In the genomic region with DNA sequence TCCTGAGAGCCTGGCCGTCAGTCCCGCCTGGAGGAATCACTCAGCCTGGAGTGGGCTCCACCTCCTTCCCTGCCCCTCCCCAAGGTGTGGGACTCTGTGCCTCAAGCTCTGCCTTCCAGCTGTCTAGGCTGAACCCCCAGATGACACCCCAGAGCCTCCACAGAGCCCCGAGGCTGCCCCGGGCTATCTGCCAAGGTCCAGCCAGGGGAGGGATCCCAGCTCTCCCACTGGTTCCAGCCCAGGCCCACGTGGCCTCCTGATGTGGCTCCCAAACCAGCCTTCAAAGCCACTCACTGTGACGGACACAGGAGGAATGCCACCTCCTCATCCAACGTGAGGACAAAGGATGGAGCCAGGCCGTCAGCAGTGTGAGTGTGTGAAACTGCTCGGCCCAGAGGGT, we compare ENCODE assay signal across 22 cellular contexts. TPM values are rescaled to one million over a fixed set of nuclear protein-coding genes. Genes with fewer than 3 reads are reported as not detected.
DNase-seq lines count a peak whose midpoint lies in the region; ATAC-seq, FAIRE-seq and TF ChIP-seq lines count a peak whose summit lies in the region.
"Had no signal": no experiment of that assay in that cellular context is flagged by ENCODE, and none has a peak within 500 bp of the region (broad histone marks: within the 10 kb centered on the region; RNA-seq: fewer than 3 reads in every experiment).

No MANE protein-coding gene starts in this region.

- H3K9me3 ChIP-seq in kidney (ENCODE audit: control insufficient read depth in 1 of 2, low read length in 2 of 2) = no peaks in the 10 kb centered on the region
- no peaks in the 10 kb centered on the region for H3K9me3 ChIP-seq in vagina
- H3K9me3 ChIP-seq in ascending aorta = no peaks in the 10 kb centered on the region

- H3K4me3 ChIP-seq in kidney (ENCODE audit: low read length in 2 of 2) (no peak overlapping the region), vagina (no peak overlapping the region), ascending aorta (no peak overlapping the region)
- H3K4me3 ChIP-seq: GM23248 had no signal

- ATAC-seq in Right ventricle myocardium superior (ENCODE audit: poor library complexity) (no peak), left cardiac atrium (no peak), HG03565 (IDR thresholded peaks at IDR 0.05; ENCODE audit: unreplicated experiment) (no peak)
- ATAC-seq: CD8-positive, alpha-beta T cell had no signal

- no peak overlapping the region for H3K9ac ChIP-seq in kidney (ENCODE audit: low read length in 2 of 2)
- H3K9ac ChIP-seq: GM23248 had no signal

- H3K27me3 ChIP-seq in vagina = no peaks in the 10 kb centered on the region
- no peaks in the 10 kb centered on the region for H3K27me3 ChIP-seq in ascending aorta

- DNase-seq in Right ventricle myocardium superior (peak; percentile 25), left cardiac atrium (no peak), kidney (peak; percentile 46), vagina (ENCODE audit: extremely low spot score in 2 of 2) (no peak), ascending aorta (ENCODE audit: low spot score in 2 of 2) (no peak)
- DNase-seq: CD8-positive, alpha-beta T cell; COR-L47; DMS153; DMS79 treated with DMSO at 0.1 percent for 48 hours; EL; GM23248; H7 had no signal

- FAIRE-seq in kidney (lab: Jason Lieb, UNC) = no peak
- FAIRE-seq: D721Med, G401.6, GM12891 had no signal

- TF ChIP-seq POLR2A in vagina (IDR thresholded peaks at IDR 0.05) = no peak

- no peaks in the 10 kb centered on the region for H3K36me3 ChIP-seq in kidney (ENCODE audit: control insufficient read depth in 1 of 2, insufficient read depth in 2 of 2, low read length in 2 of 2)
- H3K36me3 ChIP-seq in vagina = no peaks in the 10 kb centered on the region
- H3K36me3 ChIP-seq in ascending aorta = no peaks in the 10 kb centered on the region

- intact Hi-C loops in Right ventricle myocardium superior (cut with DNase I) (no loop called here), left cardiac atrium (cut with DNase I) (no loop called here), kidney (cut with DNase I) (no loop called here), vagina (cut with DNase I) (no loop called here), ascending aorta (cut with DNase I) (no loop called here)

- H3K4me1 ChIP-seq in kidney (ENCODE audit: control insufficient read depth in 1 of 2, insufficient read depth in 1 of 2, low read depth in 1 of 2, low read length in 2 of 2) (no peaks in the 10 kb centered on the region), vagina (peaks cover 12% of the 10 kb centered on the region), ascending aorta (no peaks in the 10 kb centered on the region)

- peak overlapping the region; percentile 69; the same call in 1 of the 2 replicates for H3K27ac ChIP-seq in VCaP
- no peak overlapping the region for H3K27ac ChIP-seq in kidney (ENCODE audit: low read depth in 2 of 2, low read length in 2 of 2)
- peak overlapping the region; percentile 53 for H3K27ac ChIP-seq in vagina
- H3K27ac ChIP-seq in ascending aorta = no peak overlapping the region
- H3K27ac ChIP-seq: 22Rv1, GM23248 had no signal

- no peak for TF ChIP-seq CTCF in VCaP (conservative IDR thresholded peaks at IDR 0.05)
- TF ChIP-seq CTCF in kidney (IDR thresholded peaks at IDR 0.05; ENCODE audit: borderline replicate concordance, extremely low read depth, insufficient read depth) = no peak
- TF ChIP-seq CTCF in vagina (IDR thresholded peaks at IDR 0.05) = no peak
- no peak for TF ChIP-seq CTCF in ascending aorta (IDR thresholded peaks at IDR 0.05)

RNA-seq across cellular contexts. Expression of a gene that starts 45.6 kb away (rescaled TPM):
- total RNA-seq in Right ventricle myocardium superior = not detected
- total RNA-seq in left cardiac atrium = not detected
- total RNA-seq in kidney = 0.94 TPM
- polyA plus RNA-seq in kidney (ENCODE audit: insufficient read depth, low read depth, low replicate concordance) = 3.7 TPM
- not detected for total RNA-seq in vagina
- total RNA-seq in ascending aorta = 2.2 TPM
- total RNA-seq: A673, GM23248, H7, HT-29 had no signal
- polyA plus RNA-seq: BJ, CD14-positive monocyte, GM23248 had no signal

Comparison
In these comparisons a context has a peak if more than half of its experiments do, and no peak if none do; other contexts are left out.
1. DNase-seq: peak in Right ventricle myocardium superior (single experiment) and kidney (single experiment); none in left cardiac atrium (single experiment), vagina (0 of 2) and ascending aorta (0 of 2).
2. H3K27ac ChIP-seq: peak in VCaP (single experiment) and vagina (single experiment); none in kidney (0 of 2) and ascending aorta (0 of 2).